In genomic region chr10:127398140-127398966, GRCh38 we compare ENCODE assay signal across 1 cellular context.
TF ChIP-seq lines count a peak whose summit lies in the region.

No MANE protein-coding gene starts in this region.

TF ChIP-seq in IMR-90, 13 proteins besides CTCF, POLR2A, EP300 and RAD21:
- TF ChIP-seq RCOR1 (IDR thresholded peaks at IDR 0.05; ENCODE audit: insufficient replicate concordance, low read length): no peak
- peak; percentile 82 for TF ChIP-seq FOS (IDR thresholded peaks at IDR 0.05; ENCODE audit: low read depth, low read length)
- TF ChIP-seq MAFK (IDR thresholded peaks at IDR 0.05; ENCODE audit: low read depth, low read length): peak; percentile 61; the same call in 1 of the 2 replicates
- no peak for TF ChIP-seq MAZ (IDR thresholded peaks at IDR 0.05; ENCODE audit: borderline replicate concordance, low read depth, low read length)
- no peak; the same call in 1 of the 2 replicates for TF ChIP-seq BHLHE40 (IDR thresholded peaks at IDR 0.05; ENCODE audit: low read depth, low read length)
- no peak for TF ChIP-seq NFE2L2 (IDR thresholded peaks at IDR 0.05; ENCODE audit: low read depth, low read length)
- no peak for TF ChIP-seq SMC3 (IDR thresholded peaks at IDR 0.05; ENCODE audit: low read depth, low read length)
- TF ChIP-seq MXI1 (IDR thresholded peaks at IDR 0.05; ENCODE audit: borderline replicate concordance, low read depth, low read length): no peak
- TF ChIP-seq USF2 (IDR thresholded peaks at IDR 0.05; ENCODE audit: low read depth, low read length): no peak
